1 cellular context compared by ENCODE assay signal in the genomic region with DNA sequence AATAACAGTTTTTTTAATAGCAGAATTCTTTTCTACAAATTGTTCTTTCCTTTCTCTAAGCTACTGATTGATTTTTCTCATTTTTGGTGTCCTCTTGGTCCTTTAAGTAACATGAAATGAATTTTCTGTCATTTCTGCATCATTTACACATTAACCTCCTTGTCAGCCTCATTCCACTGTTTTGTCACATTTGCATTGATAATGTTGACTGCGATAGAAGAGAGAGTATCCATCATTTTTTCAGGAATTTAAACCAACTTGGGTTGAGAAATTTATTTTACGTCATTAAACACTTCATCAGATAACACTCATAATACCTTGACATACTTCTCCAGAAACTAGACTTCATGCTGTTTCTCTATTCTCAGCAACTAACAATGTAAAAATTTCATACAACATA.
TF ChIP-seq lines count a peak whose summit lies in the region.

No MANE protein-coding gene starts in this region.

TF ChIP-seq in HepG2, 621 proteins besides CTCF, POLR2A, EP300 and RAD21 (continued from another document):
- TF ChIP-seq ZNF598 (CRISPR knock-in tag; IDR thresholded peaks at IDR 0.05; ENCODE audit: borderline replicate concordance): no peak
